In the genomic region with DNA sequence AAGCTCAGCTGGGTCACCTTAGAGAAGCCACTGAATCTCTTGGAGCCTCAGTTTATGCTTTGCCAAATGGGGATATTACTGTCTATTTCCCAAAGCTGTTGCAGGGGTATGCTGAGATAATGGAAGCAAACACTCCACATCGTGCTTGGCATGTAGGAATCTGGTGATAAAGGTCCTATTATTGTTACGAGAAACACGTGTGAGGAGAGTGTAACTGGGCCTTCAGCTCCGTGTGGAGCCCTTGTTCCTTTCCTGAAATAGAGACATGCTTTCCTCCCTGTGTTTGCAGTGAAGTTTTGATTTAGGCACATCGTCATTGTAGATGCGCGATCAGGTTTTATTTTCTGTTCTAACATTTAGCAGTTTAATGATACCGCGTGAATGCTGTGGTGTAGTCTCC, we compare ENCODE assay signal across 10 cellular contexts.
"Had no signal": no experiment of that assay in that cellular context is flagged by ENCODE, and none has a peak within 500 bp of the region (broad histone marks: within the 10 kb centered on the region; RNA-seq: fewer than 3 reads in every experiment).

No MANE protein-coding gene starts in this region.

- H3K4me3 ChIP-seq: body of pancreas, sigmoid colon, tibial nerve, uterus had no signal

- H3K27ac ChIP-seq: body of pancreas, parathyroid adenoma, sigmoid colon, uterus had no signal

- H3K9me3 ChIP-seq: body of pancreas, sigmoid colon, tibial nerve, uterus had no signal

- H3K27me3 ChIP-seq: body of pancreas, sigmoid colon, tibial nerve, uterus had no signal

- DNase-seq: activated CD4-positive, alpha-beta T cell treated with anti-CD3 and anti-CD28 coated beads for 36 hours; activated CD4-positive, alpha-beta T cell treated with anti-CD3 and anti-CD28 coated beads, Interleukin-2, amount 50 U/mL, for 48 hours; activated naive CD8-positive, alpha-beta T cell treated with anti-CD3 and anti-CD28 coated beads, Interleukin-2, amount 10 ng/mL, durations not matched to agents 7 days and 5 days; body of pancreas; sigmoid colon; stimulated activated CD4-positive, alpha-beta T cell treated with anti-CD3 and anti-CD28 coated beads, Interleukin-4, amount 100 ng/mL, for 4 hours; stimulated activated naive CD4-positive, alpha-beta T cell; uterus had no signal

- H3K4me1 ChIP-seq: body of pancreas, sigmoid colon, uterus had no signal

- H2AFZ ChIP-seq: parathyroid adenoma had no signal

- H3K36me3 ChIP-seq: sigmoid colon, uterus had no signal
